36 cellular contexts compared by ENCODE assay signal in genomic region chr2:54024576-54024975, GRCh38.
"Had no signal": no experiment of that assay in that cellular context is flagged by ENCODE, and none has a peak within 500 bp of the region (broad histone marks: within the 10 kb centered on the region; RNA-seq: fewer than 3 reads in every experiment).

No MANE protein-coding gene starts in this region.

- DNase-seq: activated CD4-positive, alpha-beta T cell treated with anti-CD3 and anti-CD28 coated beads for 1 hour; activated CD4-positive, alpha-beta T cell treated with anti-CD3 and anti-CD28 coated beads for 36 hours; activated CD4-positive, alpha-beta T cell treated with anti-CD3 and anti-CD28 coated beads for 48 hours; activated CD4-positive, alpha-beta T cell treated with anti-CD3 and anti-CD28 coated beads, Interleukin-2, amount 10 ng/mL, durations not matched to agents 7 days and 5 days; activated CD4-positive, alpha-beta T cell treated with anti-CD3 and anti-CD28 coated beads, Interleukin-2, amount 50 U/mL, for 48 hours; activated CD4-positive, CD25-positive, alpha-beta regulatory T cell; activated CD8-positive, alpha-beta memory T cell treated with anti-CD3 and anti-CD28 coated beads, Interleukin-2, amount 50 U/mL, for 4 hours; activated CD8-positive, alpha-beta T cell treated with anti-CD3 and anti-CD28 coated beads for 36 hours; activated effector memory CD4-positive, alpha-beta T cell treated with Interleukin-2 at 50 U/mL for 16 hours; activated gamma-delta T cell; activated naive CD4-positive, alpha-beta T cell treated with anti-CD3 and anti-CD28 coated beads, Interleukin-2, amount 10 ng/mL, durations not matched to agents 7 days and 5 days; activated naive CD4-positive, alpha-beta T cell treated with Interleukin-2 at 50 U/mL for 16 hours; activated naive CD8-positive, alpha-beta T cell treated with anti-CD3 and anti-CD28 coated beads, Interleukin-2, amount 10 ng/mL, durations not matched to agents 7 days and 5 days; activated naive CD8-positive, alpha-beta T cell treated with anti-CD3 and anti-CD28 coated beads, Interleukin-2, amount 50 U/mL, for 24 hours; activated T-cell treated with anti-CD3 and anti-CD28 coated beads for 4 hours; activated T-cell treated with anti-CD3 and anti-CD28 coated beads, Interleukin-2, amount 50 U/mL, for 1 hour; activated T-cell treated with anti-CD3 and anti-CD28 coated beads, Interleukin-2, amount 50 U/mL, for 48 hours; amygdala; anterior cingulate cortex; caudate nucleus; cerebellar nuclear complex; SW 1271; T-helper 1 cell; T-helper 2 cell; T-helper 9 cell; WERI-Rb-1 had no signal

- H3K27ac Mint-ChIP-seq: activated CD4-positive, alpha-beta T cell treated with anti-CD3 and anti-CD28 coated beads for 36 hours; activated CD4-positive, alpha-beta T cell treated with anti-CD3 and anti-CD28 coated beads, Interleukin-2, amount 10 ng/mL, durations not matched to agents 7 days and 5 days; activated CD8-positive, alpha-beta T cell treated with anti-CD3 and anti-CD28 coated beads for 36 hours; activated naive CD4-positive, alpha-beta T cell treated with anti-CD3 and anti-CD28 coated beads, Interleukin-2, amount 10 ng/mL, durations not matched to agents 7 days and 5 days; activated naive CD4-positive, alpha-beta T cell treated with anti-CD3 and anti-CD28 coated beads, Interleukin-2, amount 50 U/mL, for 24 hours; activated naive CD8-positive, alpha-beta T cell; activated naive CD8-positive, alpha-beta T cell treated with anti-CD3 and anti-CD28 coated beads, Interleukin-2, amount 10 ng/mL, durations not matched to agents 7 days and 5 days; activated naive CD8-positive, alpha-beta T cell treated with anti-CD3 and anti-CD28 coated beads, Interleukin-2, amount 50 U/mL, for 24 hours; activated T-helper 2 cell treated with anti-CD3 and anti-CD28 coated beads, Interferon-gamma antibody, Interleukin-2, Interleukin-4, amounts not matched to agents 10 μg/mL and 5 μg/mL and 100 μg/mL, durations not matched to agents 14 hours and 24 hours and 36 hours; brain; T-helper 1 cell treated with Interleukin-12 subunit alpha and Interleukin-12 subunit beta and Interleukin-4 antibody, amounts not matched to agents 30 μg/mL and 1 μg/mL, for 36 hours; T-helper 2 cell treated with Interferon-gamma antibody and Interleukin-4, amounts not matched to agents 5 μg/mL and 100 μg/mL, for 36 hours; WTC11 had no signal

- H3K4me1 ChIP-seq: ascending aorta had no signal

- H3K9me3 ChIP-seq: ascending aorta had no signal

- H3K4me3 Mint-ChIP-seq: activated CD4-positive, alpha-beta T cell treated with anti-CD3 and anti-CD28 coated beads for 36 hours; activated CD4-positive, alpha-beta T cell treated with anti-CD3 and anti-CD28 coated beads, Interleukin-2, amount 10 ng/mL, durations not matched to agents 7 days and 5 days; activated CD8-positive, alpha-beta T cell treated with anti-CD3 and anti-CD28 coated beads for 36 hours; activated naive CD4-positive, alpha-beta T cell treated with anti-CD3 and anti-CD28 coated beads, Interleukin-2, amount 10 ng/mL, durations not matched to agents 7 days and 5 days; activated naive CD4-positive, alpha-beta T cell treated with anti-CD3 and anti-CD28 coated beads, Interleukin-2, amount 50 U/mL, for 24 hours; activated naive CD8-positive, alpha-beta T cell; activated naive CD8-positive, alpha-beta T cell treated with anti-CD3 and anti-CD28 coated beads, Interleukin-2, amount 10 ng/mL, durations not matched to agents 7 days and 5 days; activated naive CD8-positive, alpha-beta T cell treated with anti-CD3 and anti-CD28 coated beads, Interleukin-2, amount 50 U/mL, for 24 hours; brain; central memory CD8-positive, alpha-beta T cell; T-helper 1 cell treated with Interleukin-12 subunit alpha and Interleukin-12 subunit beta and Interleukin-4 antibody, amounts not matched to agents 30 μg/mL and 1 μg/mL, for 36 hours; T-helper 2 cell treated with Interferon-gamma antibody and Interleukin-4, amounts not matched to agents 5 μg/mL and 100 μg/mL, for 36 hours; WTC11 had no signal

- ATAC-seq: activated CD4-positive, alpha-beta T cell treated with anti-CD3 and anti-CD28 coated beads for 36 hours; activated CD8-positive, alpha-beta T cell treated with anti-CD3 and anti-CD28 coated beads for 36 hours; activated naive CD8-positive, alpha-beta T cell treated with anti-CD3 and anti-CD28 coated beads, Interleukin-2, amount 50 U/mL, for 24 hours; WTC11 had no signal

- H3K4me1 Mint-ChIP-seq: activated naive CD4-positive, alpha-beta T cell treated with anti-CD3 and anti-CD28 coated beads, Interleukin-2, amount 10 ng/mL, durations not matched to agents 7 days and 5 days; activated naive CD8-positive, alpha-beta T cell treated with anti-CD3 and anti-CD28 coated beads, Interleukin-2, amount 10 ng/mL, durations not matched to agents 7 days and 5 days; activated naive CD8-positive, alpha-beta T cell treated with anti-CD3 and anti-CD28 coated beads, Interleukin-2, amount 50 U/mL, for 24 hours had no signal

- H3K27me3 Mint-ChIP-seq: activated CD4-positive, alpha-beta T cell treated with anti-CD3 and anti-CD28 coated beads for 36 hours; activated CD4-positive, alpha-beta T cell treated with anti-CD3 and anti-CD28 coated beads, Interleukin-2, amount 10 ng/mL, durations not matched to agents 7 days and 5 days; activated CD8-positive, alpha-beta T cell treated with anti-CD3 and anti-CD28 coated beads for 36 hours; activated naive CD4-positive, alpha-beta T cell treated with anti-CD3 and anti-CD28 coated beads, Interleukin-2, amount 50 U/mL, for 24 hours; activated naive CD8-positive, alpha-beta T cell; activated naive CD8-positive, alpha-beta T cell treated with anti-CD3 and anti-CD28 coated beads, Interleukin-2, amount 10 ng/mL, durations not matched to agents 7 days and 5 days; activated naive CD8-positive, alpha-beta T cell treated with anti-CD3 and anti-CD28 coated beads, Interleukin-2, amount 50 U/mL, for 24 hours; brain; central memory CD8-positive, alpha-beta T cell had no signal

- H3K27me3 ChIP-seq: ascending aorta, cardiac muscle cell had no signal

- H3K36me3 ChIP-seq: ascending aorta, cardiac muscle cell, WERI-Rb-1 had no signal

- H3K4me3 ChIP-seq: ascending aorta, cardiac muscle cell had no signal

- H3K27ac ChIP-seq: ascending aorta, cardiac muscle cell, WERI-Rb-1 had no signal
